8 cellular contexts compared by ENCODE assay signal in the genomic region with DNA sequence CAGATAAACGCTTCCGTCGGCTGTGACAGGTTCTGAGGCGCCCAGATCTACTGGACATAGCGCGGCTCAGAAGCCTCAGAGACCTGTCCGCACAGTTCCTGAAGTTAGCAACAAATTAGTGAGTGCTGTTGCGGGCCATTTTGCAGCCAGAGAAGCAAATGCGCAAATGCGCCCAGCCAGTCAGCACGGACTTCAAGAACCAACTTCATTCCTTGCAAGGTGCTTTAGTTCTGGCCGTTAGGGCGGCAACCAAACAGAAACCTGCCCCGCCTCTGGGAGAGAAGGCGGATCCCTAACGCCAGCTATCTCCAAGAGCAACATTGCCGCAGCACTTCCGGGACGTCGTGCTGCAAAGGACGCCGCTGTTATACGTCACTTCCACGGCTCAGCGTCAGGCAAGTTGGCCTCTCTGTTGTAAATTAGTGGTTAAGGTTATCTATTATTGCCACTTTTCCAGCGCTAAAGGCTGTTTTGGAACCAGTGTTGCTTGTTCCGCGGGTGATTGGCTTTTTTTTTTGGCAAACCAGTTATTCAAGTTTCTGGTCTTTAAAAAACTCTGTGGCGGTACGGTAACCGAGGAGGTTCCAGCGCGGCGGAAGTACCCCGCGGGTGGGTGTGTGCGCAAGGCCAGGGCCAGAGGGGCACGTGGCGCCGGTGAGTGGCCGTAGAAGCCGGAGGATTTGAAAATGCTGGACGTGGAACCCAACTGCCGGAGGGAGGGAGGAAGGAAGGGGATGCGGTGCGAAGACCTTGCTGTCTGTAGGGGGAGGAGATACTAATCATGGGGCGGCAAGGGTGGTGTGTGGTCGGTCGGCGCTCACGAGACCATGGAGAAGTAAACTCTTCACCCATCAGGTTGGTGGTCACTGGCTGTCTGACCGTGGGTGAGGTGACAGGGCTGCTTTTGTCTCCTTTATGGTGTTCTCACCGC. TPM values are rescaled to one million over a fixed set of nuclear protein-coding genes. Genes with fewer than 3 reads are reported as not detected.
DNase-seq lines count a peak whose midpoint lies in the region; ATAC-seq, FAIRE-seq and TF ChIP-seq lines count a peak whose summit lies in the region.

GAR1 (plus strand) TSS at position 612 of the 931 bp plus-strand sequence. CDS start 403 bp downstream, outside the sequence.

- no peaks in the 10 kb centered on the region for H3K9me3 ChIP-seq in iPS DF 6.9 (ENCODE audit: control insufficient read depth, insufficient read depth, low read length)
- H3K9me3 ChIP-seq in gastrocnemius medialis = no peaks in the 10 kb centered on the region

- H3K4me1 ChIP-seq in iPS DF 6.9 (ENCODE audit: control insufficient read depth, insufficient read depth, low read length) (peaks cover 4% of the 10 kb centered on the region; the same call in 1 of the 2 replicates), gastrocnemius medialis (peaks cover 14 to 22% of the 10 kb centered on the region in 2 donors)

- peaks cover 14% of the 10 kb centered on the region for H3K27me3 Mint-ChIP-seq in brain

- ATAC-seq in GM18520 (IDR thresholded peaks at IDR 0.05; ENCODE audit: unreplicated experiment) (peak; percentile 99), HG03064 (IDR thresholded peaks at IDR 0.05; ENCODE audit: low read depth, unreplicated experiment) (peak; percentile 99), gastrocnemius medialis (peak; percentile 99 to 100)

- whole genome bisulfite sequencing in iPS DF 6.9 (ENCODE audit: insufficient coverage, insufficient read length) = no CpG with 5 or more reads among the region's 53 CpGs

- H3K27ac ChIP-seq in 22Rv1 (peak within 1 kb of the TSS; percentile 86), iPS DF 6.9 (ENCODE audit: low read length) (no peak within 1 kb of the TSS), gastrocnemius medialis (peak within 1 kb of the TSS; percentile 82 to 90 (median 86))

- peak within 1 kb of the TSS; percentile 97 to 100 (median 99) for H3K4me3 Mint-ChIP-seq in brain

- H3K36me3 ChIP-seq in iPS DF 6.9 (ENCODE audit: control insufficient read depth, insufficient read depth, low read length) (peaks cover 3% of the 10 kb centered on the region; the same call in 1 of the 2 replicates), gastrocnemius medialis (peaks cover 0 to 22% of the 10 kb centered on the region in 2 donors)

- peak in 1 of 2 donors; percentile 18 for TF ChIP-seq POLR2A in gastrocnemius medialis (IDR thresholded peaks at IDR 0.05)

- peak; percentile 89 for FAIRE-seq in TTC549 (lab: Jason Lieb, UNC)

- no peaks in the 10 kb centered on the region for H3K9me3 Mint-ChIP-seq in brain

- DNase-seq in NCI-H2107 treated with DMSO at 0.1 percent for 48 hours (lab: John Stamatoyannopoulos, UW; ENCODE audit: unreplicated experiment) (peak; percentile 52), iPS DF 6.9 (ENCODE audit: low read depth, low spot score) (peak; percentile 92), gastrocnemius medialis (peak; percentile 85 to 86)

- peak within 1 kb of the TSS; percentile 95 to 99 (median 98) for H3K27ac Mint-ChIP-seq in brain

- intact Hi-C loops in gastrocnemius medialis (cut with DNase I; ENCODE audit: low total_unique reads) = loop anchor here (1.0 to 5.0 kb wide), 5 partner anchors 85 to 1195 kb away; partner anchors contain the start of genes CASP6, PLA2G12A, RPL34 and SEC24B

- H3K4me3 ChIP-seq in iPS DF 6.9 (ENCODE audit: low read length) (peak within 1 kb of the TSS; percentile 92), gastrocnemius medialis (peak within 1 kb of the TSS; percentile 70 to 99 (median 88))

- no peaks in the 10 kb centered on the region for H3K27me3 ChIP-seq in iPS DF 6.9 (ENCODE audit: control insufficient read depth, insufficient read depth, low read length)
- H3K27me3 ChIP-seq in gastrocnemius medialis = no peaks in the 10 kb centered on the region

- peaks cover 57% of the 10 kb centered on the region for H3K4me1 Mint-ChIP-seq in brain

- in situ Hi-C loops in gastrocnemius medialis (cut with MboI; ENCODE audit: low sequenced_read_pairs in 4 of 4) = loop anchor here (10.0 to 25.0 kb wide), 4 partner anchors 81 to 391 kb away; partner anchors contain the start of genes CASP6 (in 1 of the 4) and PLA2G12A (in 1 of the 4)

- TF ChIP-seq CTCF in 22Rv1 (IDR thresholded peaks at IDR 0.05) = no peak
- no peak for TF ChIP-seq CTCF in brain (conservative IDR thresholded peaks at IDR 0.05)
- peak in 1 of 5 experiments; percentile 9 for TF ChIP-seq CTCF in gastrocnemius medialis (IDR thresholded peaks at IDR 0.05 in 4 of 5, conservative IDR thresholded peaks at IDR 0.05 in 1 of 5)

- H3K36me3 Mint-ChIP-seq in brain = peaks cover 40% of the 10 kb centered on the region

RNA-seq across cellular contexts. Expression of gene GAR1, which starts in this region (rescaled TPM):
- 15.9 TPM for polyA plus RNA-seq in brain (ENCODE audit: insufficient read depth, low read depth, low replicate concordance)
- total RNA-seq in gastrocnemius medialis = 1 to 10 TPM; 2.8 to 7.2 (median 3.5) TPM
